8 cellular contexts compared by ENCODE assay signal in the genomic region with DNA sequence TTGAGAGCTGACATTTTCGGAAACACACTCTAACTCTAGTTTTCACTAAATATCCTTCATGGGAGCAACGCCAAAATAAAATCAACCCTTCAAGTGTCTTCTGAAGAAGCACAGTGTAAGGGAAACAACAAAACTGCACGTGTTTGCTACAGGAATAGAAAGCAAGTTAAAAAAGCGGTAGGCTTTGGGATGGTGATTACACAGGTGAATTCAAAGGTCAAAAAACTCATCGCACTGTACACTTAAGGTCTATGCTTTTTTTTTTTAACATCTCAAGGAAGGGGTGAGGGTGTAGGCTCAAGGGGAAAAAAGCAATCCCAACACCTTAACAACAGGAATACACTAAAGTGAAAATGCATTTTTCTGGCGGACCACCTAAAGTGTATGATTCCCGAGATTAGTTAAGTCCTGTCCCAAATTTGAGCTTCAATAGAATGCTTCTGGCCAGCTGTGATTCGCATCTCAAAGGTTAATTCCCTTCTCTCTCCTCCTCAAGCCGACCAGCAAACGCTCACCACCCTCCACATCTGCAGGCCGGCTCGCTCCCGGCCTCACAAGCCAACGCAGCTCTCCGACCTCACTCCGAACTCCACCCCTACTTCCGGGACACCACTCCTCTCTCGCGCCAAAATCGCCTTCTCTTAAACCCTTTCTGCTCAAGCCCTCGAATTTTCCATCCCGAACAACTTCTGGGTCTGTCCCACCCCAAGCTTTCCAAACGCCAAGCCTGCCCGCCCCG. TPM values are rescaled to one million over a fixed set of nuclear protein-coding genes. Genes with fewer than 3 reads are reported as not detected.
DNase-seq lines count a peak whose midpoint lies in the region; ATAC-seq and TF ChIP-seq lines count a peak whose summit lies in the region.

No MANE protein-coding gene starts in this region.

- no peak for ATAC-seq in CD4-positive, alpha-beta T cell (ENCODE audit: poor library complexity)
- ATAC-seq in GM18873 (IDR thresholded peaks at IDR 0.05; ENCODE audit: low FRiP score, unreplicated experiment) = peak; percentile 35
- peak; percentile 36 for ATAC-seq in HG03095 (IDR thresholded peaks at IDR 0.05; ENCODE audit: unreplicated experiment)
- ATAC-seq in foreskin keratinocyte = peak; percentile 17

- POLR2A ChIA-PET in CD4-positive, alpha-beta T cell (lab: Charles Lee) = interaction anchor here (0.9 to 3.6 kb wide), 5 partner anchors 14 to 1427 kb away, joined by 3 to 35 read pairs (median 4); a partner anchor contains a TSS

- TF ChIP-seq RAD21 in neural cell (conservative IDR thresholded peaks at IDR 0.05) = peak; percentile 10

- peak overlapping the region; percentile 92 for H3K27ac Mint-ChIP-seq in CD4-positive, alpha-beta T cell

- CTCF ChIA-PET in CD4-positive, alpha-beta T cell (lab: Charles Lee) = interaction anchor here (2.3 kb wide), 2 partner anchors 30 kb away, joined by 9 to 16 read pairs; a partner anchor contains a TSS

- H3K4me2 ChIP-seq in neural cell (ENCODE audit: low read length) = peak overlapping the region; percentile 98

- H3K9me3 ChIP-seq in CD4-positive, alpha-beta T cell (ENCODE audit: control insufficient read depth, low read length) = no peaks in the 10 kb centered on the region
- no peaks in the 10 kb centered on the region for H3K9me3 ChIP-seq in neural cell (ENCODE audit: low read length)
- no peaks in the 10 kb centered on the region for H3K9me3 ChIP-seq in vagina

- no peaks in the 10 kb centered on the region for H3K9me3 Mint-ChIP-seq in CD4-positive, alpha-beta T cell

- peak overlapping the region; percentile 95 for H3K27ac ChIP-seq in CD4-positive, alpha-beta T cell (ENCODE audit: low read depth, low read length)
- peak overlapping the region; percentile 80 for H3K27ac ChIP-seq in foreskin keratinocyte
- H3K27ac ChIP-seq in neural cell (ENCODE audit: low read length) = peak overlapping the region; percentile 99
- H3K27ac ChIP-seq in vagina = peak overlapping the region; percentile 97

- H3K27me3 Mint-ChIP-seq in CD4-positive, alpha-beta T cell = no peaks in the 10 kb centered on the region

- H4K20me1 ChIP-seq in neural cell (ENCODE audit: insufficient read depth) = peaks cover 18% of the 10 kb centered on the region

- peak overlapping the region; percentile 97 for H3K4me3 ChIP-seq in neural cell (ENCODE audit: low read length)
- H3K4me3 ChIP-seq in vagina = peak overlapping the region; percentile 94 to 99

- no peak overlapping the region for H2AFZ ChIP-seq in neural cell (ENCODE audit: low read depth, low read length)

- TF ChIP-seq POLR2A in vagina (IDR thresholded peaks at IDR 0.05) = no peak

- peak in 7 of 10 experiments; percentile 2 to 41 (median 10) for DNase-seq in CD4-positive, alpha-beta T cell
- DNase-seq in NCI-H460 (ENCODE audit: extremely low read depth, low read depth) = peak; percentile 20
- peak; percentile 15 for DNase-seq in activated T-helper 1 cell treated with Interleukin-2 at 50 U/mL for 16 hours (ENCODE audit: low read depth)
- DNase-seq in foreskin keratinocyte = no peak
- no peak for DNase-seq in vagina (ENCODE audit: extremely low spot score in 2 of 2)

- TF ChIP-seq EP300 in neural cell (conservative IDR thresholded peaks at IDR 0.05; ENCODE audit: poor library complexity, severe bottlenecking) = no peak

- intact Hi-C loops in CD4-positive, alpha-beta T cell (cut with DNase I, micrococcal nuclease) = loop anchor here (1.0 to 5.0 kb wide), 3 partner anchors 30 to 1650 kb away; a partner anchor contains a TSS
- intact Hi-C loops in vagina (cut with DNase I) = no loop called here

- H3K4me1 Mint-ChIP-seq in CD4-positive, alpha-beta T cell (ENCODE audit: low read depth) = peaks cover 69% of the 10 kb centered on the region

- H3K36me3 ChIP-seq in neural cell (ENCODE audit: insufficient read depth, low read length) (no peaks in the 10 kb centered on the region), vagina (no peaks in the 10 kb centered on the region)

- H3K9ac ChIP-seq in neural cell (ENCODE audit: low read length) = peak overlapping the region; percentile 99

- H3K9me2 ChIP-seq in neural cell (ENCODE audit: insufficient read depth, low read length) = no peaks in the 10 kb centered on the region

- no peak for TF ChIP-seq CTCF in CD4-positive, alpha-beta T cell (IDR thresholded peaks at IDR 0.05)
- TF ChIP-seq CTCF in foreskin keratinocyte (conservative IDR thresholded peaks at IDR 0.05) = no peak
- no peak for TF ChIP-seq CTCF in neural cell (IDR thresholded peaks at IDR 0.05; ENCODE audit: poor library complexity, severe bottlenecking)
- TF ChIP-seq CTCF in vagina (IDR thresholded peaks at IDR 0.05) = no peak

- H3K4me1 ChIP-seq in foreskin keratinocyte = peaks cover 30% of the 10 kb centered on the region
- H3K4me1 ChIP-seq in vagina = peaks cover 56% of the 10 kb centered on the region

- H3K27me3 ChIP-seq in CD4-positive, alpha-beta T cell (ENCODE audit: control insufficient read depth, insufficient read depth, low read length) = no peaks in the 10 kb centered on the region
- H3K27me3 ChIP-seq in foreskin keratinocyte (no peaks in the 10 kb centered on the region), neural cell (ENCODE audit: insufficient read depth, low read depth, low read length) (no peaks in the 10 kb centered on the region), vagina (no peaks in the 10 kb centered on the region)

- peak overlapping the region; percentile 94 for H3K4me3 Mint-ChIP-seq in CD4-positive, alpha-beta T cell

- H3K36me3 Mint-ChIP-seq in CD4-positive, alpha-beta T cell (ENCODE audit: low read depth) = peaks cover 24% of the 10 kb centered on the region

- H3K79me2 ChIP-seq in neural cell (replicated peaks; ENCODE audit: insufficient read depth, low read length) = peaks cover 52% of the 10 kb centered on the region

- no peaks in the 10 kb centered on the region for H3F3A ChIP-seq in neural cell (ENCODE audit: insufficient read depth, low read length, poor library complexity, severe bottlenecking)

TF ChIP-seq in neural cell, 6 proteins besides CTCF, POLR2A, EP300 and RAD21:
- TF ChIP-seq TAF1 (IDR thresholded peaks at IDR 0.05; ENCODE audit: low read depth) (no peak), MXI1 (conservative IDR thresholded peaks at IDR 0.05; ENCODE audit: poor library complexity, severe bottlenecking) (peak; percentile 72), SMC3 (conservative IDR thresholded peaks at IDR 0.05; ENCODE audit: poor library complexity) (no peak)
TF ChIP-seq in neural cell: peak in this region for 1.

RNA-seq across cellular contexts. Expression of a gene that starts 1.1 kb away (rescaled TPM):
- total RNA-seq in CD4-positive, alpha-beta T cell = 100 to 1,000 TPM; 146 to 152 TPM
- 41.6 and 58.2 TPM in 2 replicates for total RNA-seq in NCI-H460 (2014; rRNA removed; shearing (Covaris generic))
- 203 and 273 TPM in 2 replicates for polyA plus RNA-seq in NCI-H460 (2014; cell fraction: nucleus; rRNA removed)
- 43.8 and 50.2 TPM in 2 replicates for total RNA-seq in foreskin keratinocyte
- polyA plus RNA-seq in foreskin keratinocyte = 25.3 and 31.0 TPM in 2 replicates
- polyA plus RNA-seq in neural cell = 943 and 967 TPM in 2 replicates
- 251 and 267 TPM in 2 replicates for polyA minus RNA-seq in neural cell
- 88.9 TPM for total RNA-seq in vagina

RNA-seq across cellular contexts. Expression of a gene that starts 31.4 kb away (rescaled TPM):
- under 1 TPM; 0.20 to 0.36 TPM for total RNA-seq in CD4-positive, alpha-beta T cell
- total RNA-seq in NCI-H460 (2014; rRNA removed; shearing (Covaris generic)) = 2.0 and 2.2 TPM in 2 replicates
- polyA plus RNA-seq in NCI-H460 (2014; cell fraction: nucleus; rRNA removed) = 1.2 and 1.3 TPM in 2 replicates
- total RNA-seq in foreskin keratinocyte = 65.1 and 66.2 TPM in 2 replicates
- 21.9 and 23.7 TPM in 2 replicates for polyA plus RNA-seq in foreskin keratinocyte
- polyA plus RNA-seq in neural cell = 52.0 and 53.1 TPM in 2 replicates
- 103 and 111 TPM in 2 replicates for polyA minus RNA-seq in neural cell
- 17.9 TPM for total RNA-seq in vagina

Comparison
In these comparisons a context has a peak if more than half of its experiments do, and no peak if none do; other contexts are left out.
1. DNase-seq: peak in CD4-positive, alpha-beta T cell (7 of 10), NCI-H460 (single experiment) and activated T-helper 1 cell treated with Interleukin-2 at 50 U/mL for 16 hours (single experiment); none in foreskin keratinocyte (0 of 2) and vagina (0 of 2).
2. Peak in every context shown above with its lines, with median percentiles within 50 percentile points of each other: H3K27ac ChIP-seq.